ENCODE assay signal across 19 cellular contexts in the genomic region with DNA sequence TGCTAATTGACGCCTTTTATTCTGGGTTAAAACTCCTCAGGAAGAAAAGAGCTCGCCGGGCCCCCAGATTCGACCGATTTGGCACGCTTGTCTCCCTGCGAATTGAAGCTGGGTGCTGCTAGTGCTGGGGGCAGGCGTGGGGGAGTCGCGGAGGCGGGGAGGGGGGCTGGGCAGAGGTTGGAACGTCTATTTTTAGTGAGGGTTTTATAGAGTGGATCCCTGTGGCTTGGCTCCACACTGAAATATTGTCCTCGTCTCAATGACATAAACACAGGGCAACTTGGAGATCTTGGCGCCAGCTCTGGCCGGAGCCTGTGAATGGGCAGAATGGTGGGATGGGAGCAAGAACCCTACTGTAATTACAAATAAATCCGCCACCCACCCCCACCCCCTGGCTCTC. TPM values are rescaled to one million over a fixed set of nuclear protein-coding genes. Genes with fewer than 3 reads are reported as not detected.
DNase-seq lines count a peak whose midpoint lies in the region; ATAC-seq and TF ChIP-seq lines count a peak whose summit lies in the region.
"Had no signal": no experiment of that assay in that cellular context is flagged by ENCODE, and none has a peak within 500 bp of the region (broad histone marks: within the 10 kb centered on the region; RNA-seq: fewer than 3 reads in every experiment).

No MANE protein-coding gene starts in this region.

- H3K9me3 ChIP-seq in heart left ventricle (no peaks in the 10 kb centered on the region), neuronal stem cell (replicated peaks in 1 of 2; ENCODE audit: control insufficient read depth in 2 of 2, insufficient read depth in 1 of 2, low read depth in 1 of 2, low read length in 2 of 2) (no peaks in the 10 kb centered on the region), left lung (no peaks in the 10 kb centered on the region)
- H3K9me3 ChIP-seq: Peyer's patch, uterus had no signal

- DNase-seq in GM23338 (ENCODE audit: low spot score) = peak; percentile 25
- peak; percentile 81 for DNase-seq in NCI-H2227 treated with DMSO at 0.1 percent for 48 hours (lab: John Stamatoyannopoulos, UW)
- DNase-seq in heart left ventricle = peak in 2 of 5 donors; percentile 15 to 55
- no peak for DNase-seq in neuronal stem cell (ENCODE audit: low spot score)
- no peak for DNase-seq in left lung
- no peak for DNase-seq in stimulated activated CD4-positive, alpha-beta T cell treated with anti-CD3 and anti-CD28 coated beads, Interleukin-1b, Interleukin-23, amount 100 ng/mL, for 48 hours
- no peak for DNase-seq in hippocampal formation (lab: John Stamatoyannopoulos, UW)
- DNase-seq: activated CD4-positive, CD25-positive, alpha-beta regulatory T cell treated with anti-CD3 and anti-CD28 coated beads, Interleukin-2, amount 50 U/mL, for 72 hours; activated naive CD4-positive, alpha-beta T cell treated with anti-CD3 and anti-CD28 coated beads, Interleukin-2, amount 10 ng/mL, durations not matched to agents 7 days and 5 days; activated T-cell treated with anti-CD3 and anti-CD28 coated beads, Interleukin-2, amount 50 U/mL, for 24 hours; effector memory CD4-positive, alpha-beta T cell; NCI-H2029; NCI-H510A; Peyer's patch; stimulated activated CD4-positive, alpha-beta T cell treated with anti-CD3 and anti-CD28 coated beads, Interleukin-15, amount 100 ng/mL, for 24 hours; uterus had no signal

- TF ChIP-seq POLR2A in heart left ventricle (IDR thresholded peaks at IDR 0.05) = no peak

- no peak overlapping the region for H2BK120ac ChIP-seq in neuronal stem cell (ENCODE audit: low read depth, low read length)

- no peak overlapping the region for H2BK12ac ChIP-seq in neuronal stem cell (ENCODE audit: low read length)

- TF ChIP-seq CTCF in GM23338 (conservative IDR thresholded peaks at IDR 0.05; ENCODE audit: low read depth in 2 of 2) (no peak), heart left ventricle (IDR thresholded peaks at IDR 0.05) (no peak), left lung (IDR thresholded peaks at IDR 0.05) (no peak)

- H3K27ac Mint-ChIP-seq in GM23338 = no peak overlapping the region
- H3K27ac Mint-ChIP-seq: activated naive CD4-positive, alpha-beta T cell treated with anti-CD3 and anti-CD28 coated beads, Interleukin-2, amount 10 ng/mL, durations not matched to agents 7 days and 5 days; activated T-cell treated with anti-CD3 and anti-CD28 coated beads, Interleukin-2, amount 50 U/mL, for 24 hours; CD14-positive monocyte had no signal

- no peak overlapping the region for H4K91ac ChIP-seq in neuronal stem cell (ENCODE audit: low read depth, low read length, poor library complexity)

- 13 to 23% (median 18%) methylated on average over 16 of the region's 16 CpGs for WGBS in heart left ventricle, 4 donors
- WGBS in neuronal stem cell (ENCODE audit: extremely low coverage in 2 of 2, insufficient read length in 2 of 2, insufficient replicate concordance in 1 of 2), 2 donors = no CpG with 5 or more reads among the region's 16 CpGs

- H2BK5ac ChIP-seq in neuronal stem cell (ENCODE audit: low read length) = no peak overlapping the region

- no peaks in the 10 kb centered on the region for H3K36me3 Mint-ChIP-seq in GM23338 (ENCODE audit: low read depth)
- H3K36me3 Mint-ChIP-seq: activated naive CD4-positive, alpha-beta T cell treated with anti-CD3 and anti-CD28 coated beads, Interleukin-2, amount 10 ng/mL, durations not matched to agents 7 days and 5 days; CD14-positive monocyte had no signal

- H3K4me1 ChIP-seq in GM23338 (ENCODE audit: insufficient read depth) (peaks cover 23% of the 10 kb centered on the region), heart left ventricle (peaks cover 0 to 11% (median 0%) of the 10 kb centered on the region in 12 donors), neuronal stem cell (ENCODE audit: control insufficient read depth in 2 of 2, insufficient read depth in 1 of 2, low read depth in 1 of 2, low read length in 2 of 2) (peaks cover 0 to 16% of the 10 kb centered on the region in 2 donors), left lung (no peaks in the 10 kb centered on the region)
- H3K4me1 ChIP-seq: Peyer's patch, uterus had no signal

- no peaks in the 10 kb centered on the region for H3K9me3 Mint-ChIP-seq in GM23338
- H3K9me3 Mint-ChIP-seq: activated naive CD4-positive, alpha-beta T cell treated with anti-CD3 and anti-CD28 coated beads, Interleukin-2, amount 10 ng/mL, durations not matched to agents 7 days and 5 days; CD14-positive monocyte had no signal

- H3K18ac ChIP-seq in neuronal stem cell (ENCODE audit: low read length) = no peak overlapping the region

- no peak overlapping the region for H2AK5ac ChIP-seq in neuronal stem cell (ENCODE audit: low read depth, low read length)

- intact Hi-C loops in heart left ventricle (cut with DNase I) = no loop called here
- intact Hi-C loops in left lung (cut with DNase I) = no loop called here

- no peak overlapping the region for H4K8ac ChIP-seq in neuronal stem cell (ENCODE audit: low read depth, low read length)

- no peaks in the 10 kb centered on the region for H3K36me3 ChIP-seq in GM23338 (ENCODE audit: insufficient read depth)
- no peaks in the 10 kb centered on the region for H3K36me3 ChIP-seq in heart left ventricle
- H3K36me3 ChIP-seq in neuronal stem cell (replicated peaks in 1 of 2; ENCODE audit: control insufficient read depth in 2 of 2, insufficient read depth in 2 of 2, low read length in 2 of 2) = no peaks in the 10 kb centered on the region
- no peaks in the 10 kb centered on the region for H3K36me3 ChIP-seq in left lung
- H3K36me3 ChIP-seq: Peyer's patch, uterus had no signal

- peaks cover 14% of the 10 kb centered on the region for H3K4me1 Mint-ChIP-seq in GM23338
- H3K4me1 Mint-ChIP-seq: activated naive CD4-positive, alpha-beta T cell treated with anti-CD3 and anti-CD28 coated beads, Interleukin-2, amount 10 ng/mL, durations not matched to agents 7 days and 5 days had no signal

- no peaks in the 10 kb centered on the region for H3K27me3 ChIP-seq in GM23338 (ENCODE audit: insufficient read depth)
- H3K27me3 ChIP-seq in heart left ventricle = peaks cover 0 to 12% (median 0%) of the 10 kb centered on the region in 9 donors
- H3K27me3 ChIP-seq in neuronal stem cell (ENCODE audit: control insufficient read depth in 3 of 3, insufficient read depth in 3 of 3, low read depth in 1 of 3, low read length in 3 of 3) = peaks cover 0 to 25% (median 0%) of the 10 kb centered on the region in 3 experiments
- peaks cover 0 to 15% of the 10 kb centered on the region in 2 donors for H3K27me3 ChIP-seq in left lung
- H3K27me3 ChIP-seq: Peyer's patch, uterus had no signal

- no peak overlapping the region for H3K9ac ChIP-seq in neuronal stem cell (ENCODE audit: low read depth, low read length, poor library complexity)

- H3K23ac ChIP-seq in neuronal stem cell (ENCODE audit: low read depth, low read length, poor library complexity) = no peak overlapping the region

- H3K27ac ChIP-seq in GM23338 (ENCODE audit: low read depth) = no peak overlapping the region
- peak overlapping the region in 2 of 12 donors; percentile 42 to 43 for H3K27ac ChIP-seq in heart left ventricle
- H3K27ac ChIP-seq in neuronal stem cell (replicated peaks; ENCODE audit: low read length) = peak overlapping the region; percentile 41
- H3K27ac ChIP-seq in left lung = no peak overlapping the region
- H3K27ac ChIP-seq: Peyer's patch, uterus had no signal

- no peak overlapping the region for H3K4me3 Mint-ChIP-seq in GM23338
- H3K4me3 Mint-ChIP-seq: activated naive CD4-positive, alpha-beta T cell treated with anti-CD3 and anti-CD28 coated beads, Interleukin-2, amount 10 ng/mL, durations not matched to agents 7 days and 5 days; activated T-cell treated with anti-CD3 and anti-CD28 coated beads, Interleukin-2, amount 50 U/mL, for 24 hours; CD14-positive monocyte had no signal

- H3K27me3 Mint-ChIP-seq in GM23338 (ENCODE audit: insufficient read depth, low read depth, poor library complexity) = no peaks in the 10 kb centered on the region

- H3K4me3 ChIP-seq in GM23338 (peak overlapping the region; percentile 35), heart left ventricle (peak overlapping the region in 2 of 12 donors; percentile 1 to 20), neuronal stem cell (ENCODE audit: low read length in 2 of 2) (no peak overlapping the region), left lung (no peak overlapping the region)
- H3K4me3 ChIP-seq: Peyer's patch, uterus had no signal

- H3K4me2 ChIP-seq in GM23338 (peak overlapping the region; percentile 65), neuronal stem cell (ENCODE audit: insufficient read depth, low read length, poor library complexity, severe bottlenecking) (peak overlapping the region; percentile 24)

- H2AFZ ChIP-seq in GM23338 (peak overlapping the region; percentile 90), neuronal stem cell (ENCODE audit: low read length) (no peak overlapping the region)

- no peaks in the 10 kb centered on the region for H3K79me1 ChIP-seq in neuronal stem cell (ENCODE audit: low read depth, low read length)

- H3K9me2 ChIP-seq in GM23338 (ENCODE audit: insufficient read depth) = no peaks in the 10 kb centered on the region

- no peak overlapping the region for H2BK15ac ChIP-seq in neuronal stem cell (ENCODE audit: low read length)

- no peaks in the 10 kb centered on the region for H3F3A ChIP-seq in GM23338 (replicated peaks; ENCODE audit: low read depth)

- peak; percentile 43 for ATAC-seq in GM23338
- peak; percentile 85 to 93 (median 89) for ATAC-seq in heart left ventricle
- ATAC-seq in left lung = no peak
- ATAC-seq in HG03039 (IDR thresholded peaks at IDR 0.05; ENCODE audit: unreplicated experiment) = no peak
- ATAC-seq: left lobe of liver had no signal

- H3K14ac ChIP-seq in neuronal stem cell (ENCODE audit: low read length) = no peak overlapping the region

- no peaks in the 10 kb centered on the region for H4K20me1 ChIP-seq in GM23338 (replicated peaks; ENCODE audit: insufficient read depth)

- no peak overlapping the region for H3K4ac ChIP-seq in neuronal stem cell (ENCODE audit: low read length)

- H3K79me2 ChIP-seq in GM23338 (replicated peaks; ENCODE audit: insufficient read depth) = no peaks in the 10 kb centered on the region

TF ChIP-seq in GM23338, 12 proteins besides CTCF, POLR2A, EP300 and RAD21 (continues in another document):
- TF ChIP-seq POLR2AphosphoS5 (IDR thresholded peaks at IDR 0.05; ENCODE audit: low read depth) (no peak), ZNF331 (CRISPR knock-in tag; IDR thresholded peaks at IDR 0.05; ENCODE audit: low read depth) (no peak), CREB1 (CRISPR knock-in tag; IDR thresholded peaks at IDR 0.05; ENCODE audit: low read depth) (no peak), NANOG (IDR thresholded peaks at IDR 0.05; ENCODE audit: borderline replicate concordance) (no peak)

RNA-seq across cellular contexts. Expression of a gene that starts 15.7 kb away (rescaled TPM):
- total RNA-seq in GM23338 (2014; rRNA removed; shearing (Covaris generic)) = 0.66 and 0.89 TPM in 2 replicates
- polyA plus RNA-seq in GM23338 (2016; fragmentation: Nextera tagmentation; extraction: Ambion mirVana) (0.39 and 0.89 TPM in 2 replicates), heart left ventricle (under 1 TPM; 0.03 to 0.15 TPM)
- total RNA-seq in heart left ventricle (under 1 TPM in 5 of 9 donors, not detected in 4; 0.12 to 0.36 (median 0.14) TPM), left lung (1 to 10 TPM in 1 of 2 donors, under 1 TPM in 1; 0.55 to 2.2 TPM)
- 4.6 TPM for polyA plus RNA-seq in neuronal stem cell (2013, experiment 1 of 2)
- 4.7 TPM for polyA plus RNA-seq in neuronal stem cell (2013, experiment 2 of 2)

Comparison
In these comparisons a context has a peak if more than half of its experiments do, and no peak if none do; other contexts are left out.
1. ATAC-seq: peak in GM23338 (single experiment) and heart left ventricle (4 of 4); none in left lung (single experiment) and HG03039 (single experiment).
2. DNase-seq: peak in GM23338 (single experiment) and NCI-H2227 treated with DMSO at 0.1 percent for 48 hours (single experiment); none in neuronal stem cell (single experiment), left lung (0 of 2), stimulated activated CD4-positive, alpha-beta T cell treated with anti-CD3 and anti-CD28 coated beads, Interleukin-1b, Interleukin-23, amount 100 ng/mL, for 48 hours (single experiment) and hippocampal formation (0 of 2).